15 cellular contexts compared by ENCODE assay signal in the genomic region with DNA sequence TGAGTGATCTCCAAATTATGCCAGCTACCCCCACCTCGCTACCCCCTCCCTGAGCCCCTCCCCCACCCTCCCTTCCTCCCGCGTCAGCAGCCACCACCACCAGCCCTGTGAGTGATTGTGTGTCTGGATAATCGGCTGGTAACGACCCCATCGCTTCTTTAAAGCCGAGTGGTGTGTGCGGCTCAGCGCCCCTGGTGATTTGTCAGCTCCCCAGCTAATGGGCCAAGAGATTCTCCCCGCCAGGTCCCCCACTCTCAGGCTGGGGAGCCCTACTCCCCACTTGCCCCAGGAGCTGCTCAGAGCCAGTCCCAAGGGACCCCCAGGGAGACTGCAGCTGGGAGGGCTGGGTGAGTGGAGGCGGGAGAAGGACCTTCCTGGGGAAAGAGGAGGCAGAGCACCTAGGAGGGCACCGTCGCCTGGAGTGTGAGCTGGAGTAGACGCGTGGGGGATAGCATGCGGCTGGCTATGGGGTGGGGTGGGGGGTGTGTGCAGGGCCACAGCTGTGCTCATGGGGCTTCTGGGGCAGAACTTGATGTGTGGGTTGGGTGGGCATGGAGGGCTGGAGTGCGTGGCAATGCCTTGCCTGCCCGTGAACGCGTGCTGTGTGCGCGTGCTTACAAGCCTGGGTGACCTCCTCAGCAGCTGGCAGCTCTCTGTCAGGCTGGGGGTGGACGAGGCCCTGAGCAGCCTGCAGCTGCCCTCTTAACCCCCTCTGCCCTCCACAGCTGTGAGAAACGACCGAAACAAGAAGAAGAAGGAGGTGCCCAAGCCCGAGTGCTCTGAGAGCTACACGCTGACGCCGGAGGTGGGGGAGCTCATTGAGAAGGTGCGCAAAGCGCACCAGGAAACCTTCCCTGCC. TPM values are rescaled to one million over a fixed set of nuclear protein-coding genes. Genes with fewer than 3 reads are reported as not detected.
DNase-seq lines count a peak whose midpoint lies in the region; ATAC-seq and TF ChIP-seq lines count a peak whose summit lies in the region.
"Had no signal": no experiment of that assay in that cellular context is flagged by ENCODE, and none has a peak within 500 bp of the region (broad histone marks: within the 10 kb centered on the region; RNA-seq: fewer than 3 reads in every experiment).

No MANE protein-coding gene starts in this region.

- H3K27me3 ChIP-seq in Peyer's patch (no peaks in the 10 kb centered on the region), left lung (no peaks in the 10 kb centered on the region)
- H3K27me3 ChIP-seq: pancreas had no signal

- H3K4me3 ChIP-seq in Peyer's patch (no peak overlapping the region), left lung (no peak overlapping the region)
- H3K4me3 ChIP-seq: pancreas had no signal

- H3K27me3 Mint-ChIP-seq in activated CD8-positive, alpha-beta T cell treated with anti-CD3 and anti-CD28 coated beads, Interleukin-2, amount 10 ng/mL, durations not matched to agents 7 days and 5 days (ENCODE audit: low read depth) = no peaks in the 10 kb centered on the region
- no peaks in the 10 kb centered on the region for H3K27me3 Mint-ChIP-seq in activated CD8-positive, alpha-beta T cell treated with anti-CD3 and anti-CD28 coated beads for 36 hours
- no peaks in the 10 kb centered on the region for H3K27me3 Mint-ChIP-seq in activated T-helper 1 cell treated with anti-CD3 and anti-CD28 coated beads, Interleukin-12 subunit alpha, Interleukin-12 subunit beta, Interleukin-2, Interleukin-4 antibody, amounts not matched to agents 30 ng/mL and 10 ng/mL and 1 ng/mL, durations not matched to agents 14 hours and 24 hours and 36 hours (ENCODE audit: insufficient read depth)
- H3K27me3 Mint-ChIP-seq: activated B cell treated with CpG ODN at 0.5 μM for 24 hours, IgD-negative memory B cell had no signal

- H3K4me1 ChIP-seq in Peyer's patch (peaks cover 3 to 87% (median 19%) of the 10 kb centered on the region in 4 donors), left lung (peaks cover 40 to 87% of the 10 kb centered on the region in 2 donors)

- peak overlapping the region; percentile 49 for H3K27ac Mint-ChIP-seq in activated CD8-positive, alpha-beta T cell treated with anti-CD3 and anti-CD28 coated beads, Interleukin-2, amount 10 ng/mL, durations not matched to agents 7 days and 5 days
- no peak overlapping the region for H3K27ac Mint-ChIP-seq in activated CD8-positive, alpha-beta T cell treated with anti-CD3 and anti-CD28 coated beads for 36 hours
- H3K27ac Mint-ChIP-seq in stimulated activated effector memory CD8-positive, alpha-beta T cell treated with anti-CD3 and anti-CD28 coated beads, Interleukin-12 subunit alpha, Interleukin-12 subunit beta, amount 100 ng/mL, for 72 hours = peak overlapping the region; percentile 80
- H3K27ac Mint-ChIP-seq in activated T-helper 1 cell treated with anti-CD3 and anti-CD28 coated beads, Interleukin-12 subunit alpha, Interleukin-12 subunit beta, Interleukin-2, Interleukin-4 antibody, amounts not matched to agents 30 ng/mL and 10 ng/mL and 1 ng/mL, durations not matched to agents 14 hours and 24 hours and 36 hours = no peak overlapping the region

- H3K27ac ChIP-seq in Peyer's patch (peak overlapping the region in 3 of 4 donors; percentile 36 to 72 (median 69)), left lung (peak overlapping the region in 1 of 2 donors; percentile 49)
- H3K27ac ChIP-seq: pancreas had no signal

- H3K36me3 ChIP-seq in Peyer's patch (peaks cover 0 to 79% (median 0%) of the 10 kb centered on the region in 3 donors), left lung (peaks cover 0 to 86% of the 10 kb centered on the region in 2 donors)

- H3K9me3 Mint-ChIP-seq in activated CD8-positive, alpha-beta T cell treated with anti-CD3 and anti-CD28 coated beads, Interleukin-2, amount 10 ng/mL, durations not matched to agents 7 days and 5 days (ENCODE audit: insufficient read depth) = no peaks in the 10 kb centered on the region
- no peaks in the 10 kb centered on the region for H3K9me3 Mint-ChIP-seq in activated CD8-positive, alpha-beta T cell treated with anti-CD3 and anti-CD28 coated beads for 36 hours
- no peaks in the 10 kb centered on the region for H3K9me3 Mint-ChIP-seq in stimulated activated effector memory CD8-positive, alpha-beta T cell treated with anti-CD3 and anti-CD28 coated beads, Interleukin-12 subunit alpha, Interleukin-12 subunit beta, amount 100 ng/mL, for 72 hours
- H3K9me3 Mint-ChIP-seq in activated T-helper 1 cell treated with anti-CD3 and anti-CD28 coated beads, Interleukin-12 subunit alpha, Interleukin-12 subunit beta, Interleukin-2, Interleukin-4 antibody, amounts not matched to agents 30 ng/mL and 10 ng/mL and 1 ng/mL, durations not matched to agents 14 hours and 24 hours and 36 hours = no peaks in the 10 kb centered on the region
- H3K9me3 Mint-ChIP-seq: activated B cell treated with CpG ODN at 0.5 μM for 24 hours, IgD-negative memory B cell had no signal

- peaks cover 55% of the 10 kb centered on the region for H3K36me3 Mint-ChIP-seq in activated CD8-positive, alpha-beta T cell treated with anti-CD3 and anti-CD28 coated beads, Interleukin-2, amount 10 ng/mL, durations not matched to agents 7 days and 5 days (ENCODE audit: low read depth)
- peaks cover 36% of the 10 kb centered on the region for H3K36me3 Mint-ChIP-seq in activated CD8-positive, alpha-beta T cell treated with anti-CD3 and anti-CD28 coated beads for 36 hours (ENCODE audit: low read depth)
- peaks cover 96% of the 10 kb centered on the region for H3K36me3 Mint-ChIP-seq in stimulated activated effector memory CD8-positive, alpha-beta T cell treated with anti-CD3 and anti-CD28 coated beads, Interleukin-12 subunit alpha, Interleukin-12 subunit beta, amount 100 ng/mL, for 72 hours
- peaks cover 24% of the 10 kb centered on the region for H3K36me3 Mint-ChIP-seq in activated T-helper 1 cell treated with anti-CD3 and anti-CD28 coated beads, Interleukin-12 subunit alpha, Interleukin-12 subunit beta, Interleukin-2, Interleukin-4 antibody, amounts not matched to agents 30 ng/mL and 10 ng/mL and 1 ng/mL, durations not matched to agents 14 hours and 24 hours and 36 hours (ENCODE audit: low read depth)

- no peak for ATAC-seq in activated CD8-positive, alpha-beta T cell treated with anti-CD3 and anti-CD28 coated beads, Interleukin-2, amount 10 ng/mL, durations not matched to agents 7 days and 5 days
- no peak for ATAC-seq in activated CD8-positive, alpha-beta T cell treated with anti-CD3 and anti-CD28 coated beads for 36 hours
- ATAC-seq in left lung (no peak), HG02870 (IDR thresholded peaks at IDR 0.05; ENCODE audit: unreplicated experiment) (no peak)
- no peak for ATAC-seq in stimulated activated effector memory CD8-positive, alpha-beta T cell treated with anti-CD3 and anti-CD28 coated beads, Interleukin-12 subunit alpha, Interleukin-12 subunit beta, amount 100 ng/mL, for 72 hours
- ATAC-seq: pancreas had no signal

- no peak for TF ChIP-seq POLR2A in Peyer's patch (IDR thresholded peaks at IDR 0.05)

- H3K4me1 Mint-ChIP-seq in activated CD8-positive, alpha-beta T cell treated with anti-CD3 and anti-CD28 coated beads, Interleukin-2, amount 10 ng/mL, durations not matched to agents 7 days and 5 days (ENCODE audit: low read depth) = peaks cover 70% of the 10 kb centered on the region
- H3K4me1 Mint-ChIP-seq in activated CD8-positive, alpha-beta T cell treated with anti-CD3 and anti-CD28 coated beads for 36 hours (ENCODE audit: low read depth) = peaks cover 45% of the 10 kb centered on the region
- H3K4me1 Mint-ChIP-seq in stimulated activated effector memory CD8-positive, alpha-beta T cell treated with anti-CD3 and anti-CD28 coated beads, Interleukin-12 subunit alpha, Interleukin-12 subunit beta, amount 100 ng/mL, for 72 hours = peaks cover 69% of the 10 kb centered on the region
- H3K4me1 Mint-ChIP-seq in activated T-helper 1 cell treated with anti-CD3 and anti-CD28 coated beads, Interleukin-12 subunit alpha, Interleukin-12 subunit beta, Interleukin-2, Interleukin-4 antibody, amounts not matched to agents 30 ng/mL and 10 ng/mL and 1 ng/mL, durations not matched to agents 14 hours and 24 hours and 36 hours (ENCODE audit: low read depth) = peaks cover 15% of the 10 kb centered on the region

- no peak for DNase-seq in activated CD8-positive, alpha-beta T cell treated with anti-CD3 and anti-CD28 coated beads, Interleukin-2, amount 10 ng/mL, durations not matched to agents 7 days and 5 days
- no peak for DNase-seq in activated CD8-positive, alpha-beta T cell treated with anti-CD3 and anti-CD28 coated beads for 36 hours
- DNase-seq in Peyer's patch = peak in 1 of 3 donors; percentile 49
- peak; percentile 33 to 54 for DNase-seq in left lung
- DNase-seq in stimulated activated effector memory CD8-positive, alpha-beta T cell treated with anti-CD3 and anti-CD28 coated beads, Interleukin-12 subunit alpha, Interleukin-12 subunit beta, amount 100 ng/mL, for 72 hours (ENCODE audit: low spot score in 2 of 2) = no peak
- no peak for DNase-seq in T-helper 9 cell
- DNase-seq in activated T-helper 1 cell treated with anti-CD3 and anti-CD28 coated beads, Interleukin-12 subunit alpha, Interleukin-12 subunit beta, Interleukin-2, Interleukin-4 antibody, amounts not matched to agents 30 ng/mL and 10 ng/mL and 1 ng/mL, durations not matched to agents 14 hours and 24 hours and 36 hours (ENCODE audit: low spot score) = no peak
- DNase-seq: activated B cell treated with CpG ODN at 0.5 μM for 24 hours, activated gamma-delta T cell, AML-193, dermis blood vessel endothelial cell, hippocampal formation had no signal

- POLR2A ChIA-PET in activated CD8-positive, alpha-beta T cell treated with anti-CD3 and anti-CD28 coated beads, Interleukin-2, amount 10 ng/mL, durations not matched to agents 7 days and 5 days (lab: Charles Lee) = interaction anchor here (1.0 to 1.1 kb wide), 2 partner anchors 47 to 49 kb away, joined by 3 read pairs; no protein-coding TSS in a partner anchor
- POLR2A ChIA-PET in activated CD8-positive, alpha-beta T cell treated with anti-CD3 and anti-CD28 coated beads for 36 hours (lab: Charles Lee) = interaction anchor here (1.4 to 8.5 kb wide), 2 partner anchors 45 to 63 kb away, joined by 3 to 79 read pairs; partner anchors contain the start of genes CDC6 and RARA

- CTCF ChIA-PET in activated CD8-positive, alpha-beta T cell treated with anti-CD3 and anti-CD28 coated beads, Interleukin-2, amount 10 ng/mL, durations not matched to agents 7 days and 5 days (lab: Charles Lee) = interaction anchor here (0.8 to 9.6 kb wide), 5 partner anchors 29 to 181 kb away, joined by 3 to 304 read pairs (median 51); partner anchors contain the start of genes CDC6 and RARA
- CTCF ChIA-PET in activated CD8-positive, alpha-beta T cell treated with anti-CD3 and anti-CD28 coated beads for 36 hours (lab: Charles Lee) = interaction anchor here (1.4 to 26.3 kb wide), 3 partner anchors 11 to 150 kb away, joined by 6 to 780 read pairs (median 7); partner anchors contain the start of genes CDC6 and RARA

- intact Hi-C loops in activated CD8-positive, alpha-beta T cell treated with anti-CD3 and anti-CD28 coated beads for 36 hours (cut with micrococcal nuclease) = no loop called here
- intact Hi-C loops in left lung (cut with DNase I) = loop anchor here (5.0 to 10.0 kb wide), 2 partner anchors 44 to 47 kb away; partner anchors contain the start of gene RARA (in 2 of the 2)
- intact Hi-C loops in activated T-helper 1 cell treated with anti-CD3 and anti-CD28 coated beads, Interleukin-12 subunit alpha, Interleukin-12 subunit beta, Interleukin-2, Interleukin-4 antibody, amounts not matched to agents 30 ng/mL and 10 ng/mL and 1 ng/mL, durations not matched to agents 14 hours and 24 hours and 36 hours (cut with micrococcal nuclease) = no loop called here

- no peak overlapping the region for H3K4me3 Mint-ChIP-seq in activated CD8-positive, alpha-beta T cell treated with anti-CD3 and anti-CD28 coated beads, Interleukin-2, amount 10 ng/mL, durations not matched to agents 7 days and 5 days
- no peak overlapping the region for H3K4me3 Mint-ChIP-seq in activated CD8-positive, alpha-beta T cell treated with anti-CD3 and anti-CD28 coated beads for 36 hours
- no peak overlapping the region for H3K4me3 Mint-ChIP-seq in stimulated activated effector memory CD8-positive, alpha-beta T cell treated with anti-CD3 and anti-CD28 coated beads, Interleukin-12 subunit alpha, Interleukin-12 subunit beta, amount 100 ng/mL, for 72 hours
- H3K4me3 Mint-ChIP-seq in activated T-helper 1 cell treated with anti-CD3 and anti-CD28 coated beads, Interleukin-12 subunit alpha, Interleukin-12 subunit beta, Interleukin-2, Interleukin-4 antibody, amounts not matched to agents 30 ng/mL and 10 ng/mL and 1 ng/mL, durations not matched to agents 14 hours and 24 hours and 36 hours = no peak overlapping the region
- H3K4me3 Mint-ChIP-seq: activated B cell treated with CpG ODN at 0.5 μM for 24 hours, IgD-negative memory B cell had no signal

- no peaks in the 10 kb centered on the region for H3K9me3 ChIP-seq in Peyer's patch
- no peaks in the 10 kb centered on the region for H3K9me3 ChIP-seq in left lung
- H3K9me3 ChIP-seq: pancreas had no signal

- TF ChIP-seq CTCF in activated CD8-positive, alpha-beta T cell treated with anti-CD3 and anti-CD28 coated beads for 36 hours (IDR thresholded peaks at IDR 0.05) = no peak
- TF ChIP-seq CTCF in Peyer's patch (IDR thresholded peaks at IDR 0.05) (no peak), left lung (IDR thresholded peaks at IDR 0.05) (no peak)

RNA-seq across cellular contexts. Expression of gene GJD3, which starts 13.1 kb away (rescaled TPM):
- total RNA-seq in activated CD8-positive, alpha-beta T cell treated with anti-CD3 and anti-CD28 coated beads, Interleukin-2, amount 10 ng/mL, durations not matched to agents 7 days and 5 days = under 1 TPM in 1 of 2 experiments, not detected in 1; 0.29 TPM
- not detected for total RNA-seq in activated CD8-positive, alpha-beta T cell treated with anti-CD3 and anti-CD28 coated beads for 36 hours
- 1 to 10 TPM in 1 of 4 donors, not detected in 3; 1.6 TPM for total RNA-seq in Peyer's patch
- 1 to 10 TPM; 3.0 to 3.6 TPM for total RNA-seq in left lung
- total RNA-seq in activated T-helper 1 cell treated with anti-CD3 and anti-CD28 coated beads, Interleukin-12 subunit alpha, Interleukin-12 subunit beta, Interleukin-2, Interleukin-4 antibody, amounts not matched to agents 30 ng/mL and 10 ng/mL and 1 ng/mL, durations not matched to agents 14 hours and 24 hours and 36 hours = 0.44 and 0.56 TPM in 2 replicates
- total RNA-seq: activated B cell treated with CpG ODN at 0.5 μM for 24 hours had no signal

RNA-seq across cellular contexts. Expression of gene RARA, which starts 42.4 kb away (rescaled TPM):
- total RNA-seq in activated CD8-positive, alpha-beta T cell treated with anti-CD3 and anti-CD28 coated beads, Interleukin-2, amount 10 ng/mL, durations not matched to agents 7 days and 5 days = 10 to 100 TPM; 61.1 to 63.2 TPM
- 10 to 100 TPM; 34.7 to 36.2 TPM for total RNA-seq in activated CD8-positive, alpha-beta T cell treated with anti-CD3 and anti-CD28 coated beads for 36 hours
- total RNA-seq in Peyer's patch = 10 to 100 TPM; 46.2 to 93.3 (median 72.1) TPM
- total RNA-seq in left lung = 10 to 100 TPM; 54.7 to 62.6 TPM
- 19.3 and 19.9 TPM in 2 replicates for total RNA-seq in activated T-helper 1 cell treated with anti-CD3 and anti-CD28 coated beads, Interleukin-12 subunit alpha, Interleukin-12 subunit beta, Interleukin-2, Interleukin-4 antibody, amounts not matched to agents 30 ng/mL and 10 ng/mL and 1 ng/mL, durations not matched to agents 14 hours and 24 hours and 36 hours

Comparison
In these comparisons a context has a peak if more than half of its experiments do, and no peak if none do; other contexts are left out.
1. H3K27ac Mint-ChIP-seq: peak in activated CD8-positive, alpha-beta T cell treated with anti-CD3 and anti-CD28 coated beads, Interleukin-2, amount 10 ng/mL, durations not matched to agents 7 days and 5 days (single experiment) and stimulated activated effector memory CD8-positive, alpha-beta T cell treated with anti-CD3 and anti-CD28 coated beads, Interleukin-12 subunit alpha, Interleukin-12 subunit beta, amount 100 ng/mL, for 72 hours (single experiment); none in activated CD8-positive, alpha-beta T cell treated with anti-CD3 and anti-CD28 coated beads for 36 hours (single experiment) and activated T-helper 1 cell treated with anti-CD3 and anti-CD28 coated beads, Interleukin-12 subunit alpha, Interleukin-12 subunit beta, Interleukin-2, Interleukin-4 antibody, amounts not matched to agents 30 ng/mL and 10 ng/mL and 1 ng/mL, durations not matched to agents 14 hours and 24 hours and 36 hours (single experiment).
2. DNase-seq: peak in left lung (2 of 2); none in activated CD8-positive, alpha-beta T cell treated with anti-CD3 and anti-CD28 coated beads, Interleukin-2, amount 10 ng/mL, durations not matched to agents 7 days and 5 days (single experiment), activated CD8-positive, alpha-beta T cell treated with anti-CD3 and anti-CD28 coated beads for 36 hours (single experiment), stimulated activated effector memory CD8-positive, alpha-beta T cell treated with anti-CD3 and anti-CD28 coated beads, Interleukin-12 subunit alpha, Interleukin-12 subunit beta, amount 100 ng/mL, for 72 hours (0 of 2), T-helper 9 cell (single experiment) and activated T-helper 1 cell treated with anti-CD3 and anti-CD28 coated beads, Interleukin-12 subunit alpha, Interleukin-12 subunit beta, Interleukin-2, Interleukin-4 antibody, amounts not matched to agents 30 ng/mL and 10 ng/mL and 1 ng/mL, durations not matched to agents 14 hours and 24 hours and 36 hours (single experiment).
3. intact Hi-C loops: an anchor here in left lung (5.0 to 10.0 kb wide); none called in activated CD8-positive, alpha-beta T cell treated with anti-CD3 and anti-CD28 coated beads for 36 hours and activated T-helper 1 cell treated with anti-CD3 and anti-CD28 coated beads, Interleukin-12 subunit alpha, Interleukin-12 subunit beta, Interleukin-2, Interleukin-4 antibody, amounts not matched to agents 30 ng/mL and 10 ng/mL and 1 ng/mL, durations not matched to agents 14 hours and 24 hours and 36 hours.